ENCODE assay signal across 21 cellular contexts in genomic region chr5:3010953-3011763, GRCh38.
"Had no signal": no experiment of that assay in that cellular context is flagged by ENCODE, and none has a peak within 500 bp of the region (broad histone marks: within the 10 kb centered on the region; RNA-seq: fewer than 3 reads in every experiment).

No MANE protein-coding gene starts in this region.

- H3K27ac ChIP-seq: cardiac muscle cell, foreskin keratinocyte, left lung, neutrophil, pancreas, psoas muscle, right atrium auricular region, tibial artery had no signal

- ATAC-seq: activated T-cell treated with anti-CD3 and anti-CD28 coated beads, Interleukin-2, amount 50 U/mL, for 4 hours; left lung; pancreas; psoas muscle; stimulated activated naive CD8-positive, alpha-beta T cell treated with anti-CD3 and anti-CD28 coated beads, Interleukin-15, Interleukin-2, amounts not matched to agents 100 U/mL and 50 U/mL, for 24 hours; WTC11 had no signal

- H3K36me3 Mint-ChIP-seq: WTC11 had no signal

- H3K9me3 Mint-ChIP-seq: activated naive CD4-positive, alpha-beta T cell treated with anti-CD3 and anti-CD28 coated beads for 36 hours; activated T-cell treated with anti-CD3 and anti-CD28 coated beads, Interleukin-2, amount 50 U/mL, for 4 hours; nephron had no signal

- H3K27ac Mint-ChIP-seq: activated naive CD4-positive, alpha-beta T cell treated with anti-CD3 and anti-CD28 coated beads for 36 hours; activated T-helper 2 cell treated with anti-CD3 and anti-CD28 coated beads, Interferon-gamma antibody, Interleukin-2, Interleukin-4, amounts not matched to agents 10 μg/mL and 5 μg/mL and 100 μg/mL, durations not matched to agents 14 hours and 24 hours and 36 hours; dendritic cell treated with granulocyte-macrophage colony-stimulating factor and Interleukin-4, amounts not matched to agents 40 ng/mL and 50 ng/mL, for 4 days; nephron; WTC11 had no signal

- H3K4me3 Mint-ChIP-seq: activated naive CD4-positive, alpha-beta T cell treated with anti-CD3 and anti-CD28 coated beads for 36 hours; activated T-cell treated with anti-CD3 and anti-CD28 coated beads, Interleukin-2, amount 50 U/mL, for 4 hours; dendritic cell treated with granulocyte-macrophage colony-stimulating factor and Interleukin-4, amounts not matched to agents 40 ng/mL and 50 ng/mL, for 4 days; nephron; WTC11 had no signal

- H3K27me3 Mint-ChIP-seq: dendritic cell treated with granulocyte-macrophage colony-stimulating factor and Interleukin-4, amounts not matched to agents 40 ng/mL and 50 ng/mL, for 4 days had no signal

- H3K4me1 ChIP-seq: foreskin keratinocyte, left lung, pancreas, psoas muscle, right atrium auricular region, tibial artery had no signal

- H3K27me3 ChIP-seq: cardiac muscle cell, foreskin keratinocyte, left lung, neutrophil, pancreas, right atrium auricular region, tibial artery had no signal

- H3K4me1 Mint-ChIP-seq: nephron, WTC11 had no signal

- H3K4me3 ChIP-seq: cardiac muscle cell, left lung, pancreas, psoas muscle, right atrium auricular region, tibial artery had no signal

- DNase-seq: activated CD8-positive, alpha-beta memory T cell treated with anti-CD3 and anti-CD28 coated beads, Interleukin-2, amount 50 U/mL, for 4 hours; activated naive CD4-positive, alpha-beta T cell treated with anti-CD3 and anti-CD28 coated beads for 36 hours; activated T-cell treated with anti-CD3 and anti-CD28 coated beads, Interleukin-2, amount 50 U/mL, for 4 hours; amygdala; effector CD8-positive, alpha-beta T cell; left lung; psoas muscle; stimulated activated CD4-positive, alpha-beta T cell treated with anti-CD3 and anti-CD28 coated beads, Interleukin-4, amount 100 ng/mL, for 24 hours; stimulated activated naive CD8-positive, alpha-beta T cell treated with anti-CD3 and anti-CD28 coated beads, Interleukin-15, Interleukin-2, amounts not matched to agents 100 U/mL and 50 U/mL, for 24 hours; T-helper 1 cell; T-helper 9 cell had no signal

- H3K9me3 ChIP-seq: left lung, neutrophil, pancreas, psoas muscle, right atrium auricular region, tibial artery had no signal

- H3K36me3 ChIP-seq: cardiac muscle cell, left lung, neutrophil, pancreas, right atrium auricular region, tibial artery had no signal
